ENCODE assay signal across 11 cellular contexts in genomic region chr2:149463328-149464002, GRCh38.
A peak's percentile ranks its signal among the peaks of the same experiment; 100 is the strongest.
DNase-seq lines count a peak whose midpoint lies in the region; ATAC-seq and TF ChIP-seq lines count a peak whose summit lies in the region.
"Had no signal": no experiment of that assay in that cellular context is flagged by ENCODE, and none has a peak within 500 bp of the region (broad histone marks: within the 10 kb centered on the region; RNA-seq: fewer than 3 reads in every experiment).

No MANE protein-coding gene starts in this region.

- H3K27ac Mint-ChIP-seq in activated CD4-positive, alpha-beta T cell treated with anti-CD3 and anti-CD28 coated beads for 36 hours: no peak overlapping the region
- H3K27ac Mint-ChIP-seq: activated T-cell treated with anti-CD3 and anti-CD28 coated beads, Interleukin-2, amount 50 U/mL, for 24 hours; brain had no signal

- H3K4me1 Mint-ChIP-seq in activated CD4-positive, alpha-beta T cell treated with anti-CD3 and anti-CD28 coated beads for 36 hours: peaks cover 1% of the 10 kb centered on the region

- CTCF ChIA-PET in activated CD4-positive, alpha-beta T cell treated with anti-CD3 and anti-CD28 coated beads for 36 hours (lab: Charles Lee): no interaction called here

- peak; percentile 16 for DNase-seq in activated CD4-positive, alpha-beta T cell treated with anti-CD3 and anti-CD28 coated beads for 36 hours
- DNase-seq in activated CD4-positive, alpha-beta T cell treated with anti-CD3 and anti-CD28 coated beads for 4 hours: no peak
- peak; percentile 11 to 24 for DNase-seq in foreskin fibroblast
- no peak for DNase-seq in LoVo (ENCODE audit: low spot score)
- no peak for DNase-seq in amygdala (lab: John Stamatoyannopoulos, UW)
- DNase-seq in head of caudate nucleus: no peak
- DNase-seq: activated T-cell treated with anti-CD3 and anti-CD28 coated beads, Interleukin-2, amount 50 U/mL, for 24 hours; tibial artery had no signal

- no peak overlapping the region for H3K4me3 ChIP-seq in foreskin fibroblast (ENCODE audit: low read depth in 1 of 2, low read length in 2 of 2)
- H3K4me3 ChIP-seq: tibial artery had no signal

- no peaks in the 10 kb centered on the region for H3K27me3 Mint-ChIP-seq in activated CD4-positive, alpha-beta T cell treated with anti-CD3 and anti-CD28 coated beads for 36 hours
- H3K27me3 Mint-ChIP-seq: brain had no signal

- H3K9me3 Mint-ChIP-seq in activated CD4-positive, alpha-beta T cell treated with anti-CD3 and anti-CD28 coated beads for 36 hours (ENCODE audit: low read depth): peaks cover 8% of the 10 kb centered on the region

- POLR2A ChIA-PET in activated CD4-positive, alpha-beta T cell treated with anti-CD3 and anti-CD28 coated beads for 36 hours (lab: Charles Lee): no interaction called here

- intact Hi-C loops in activated CD4-positive, alpha-beta T cell treated with anti-CD3 and anti-CD28 coated beads for 36 hours (cut with DNase I, micrococcal nuclease): no loop called here
- intact Hi-C loops in head of caudate nucleus (cut with DNase I): no loop called here

- peak; percentile 65 for ATAC-seq in activated CD4-positive, alpha-beta T cell treated with anti-CD3 and anti-CD28 coated beads for 36 hours
- ATAC-seq in GM21717 (IDR thresholded peaks at IDR 0.05; ENCODE audit: unreplicated experiment) (peak; percentile 95), HG03097 (IDR thresholded peaks at IDR 0.05; ENCODE audit: low FRiP score, unreplicated experiment) (peak; percentile 95)

- H3K4me3 Mint-ChIP-seq in activated CD4-positive, alpha-beta T cell treated with anti-CD3 and anti-CD28 coated beads for 36 hours: no peak overlapping the region
- H3K4me3 Mint-ChIP-seq: activated T-cell treated with anti-CD3 and anti-CD28 coated beads, Interleukin-2, amount 50 U/mL, for 24 hours; brain had no signal

- no peak for TF ChIP-seq CTCF in foreskin fibroblast (IDR thresholded peaks at IDR 0.05; ENCODE audit: low read depth, low read length)

- H3K36me3 Mint-ChIP-seq in activated CD4-positive, alpha-beta T cell treated with anti-CD3 and anti-CD28 coated beads for 36 hours (ENCODE audit: low read depth): peaks cover 2% of the 10 kb centered on the region

Comparison
In these comparisons a context has a peak if more than half of its experiments do, and no peak if none do; other contexts are left out.
1. DNase-seq: peak in activated CD4-positive, alpha-beta T cell treated with anti-CD3 and anti-CD28 coated beads for 36 hours (single experiment) and foreskin fibroblast (2 of 2); none in activated CD4-positive, alpha-beta T cell treated with anti-CD3 and anti-CD28 coated beads for 4 hours (0 of 2), LoVo (single experiment), amygdala (0 of 56) and head of caudate nucleus (0 of 42).
2. Peak in every context shown above with its lines, with median percentiles within 50 percentile points of each other: ATAC-seq.